In genomic region chr6:154154389-154154967, GRCh38 we compare ENCODE assay signal across 8 cellular contexts.
DNase-seq lines count a peak whose midpoint lies in the region; ATAC-seq and TF ChIP-seq lines count a peak whose summit lies in the region.

No MANE protein-coding gene starts in this region.

- intact Hi-C loops in uterus (cut with DNase I; ENCODE audit: low total_unique reads) = no loop called here

- no peak overlapping the region for H3K4me3 ChIP-seq in HEK293 (ENCODE audit: low read depth, low read length)
- H3K4me3 ChIP-seq in epithelial cell of esophagus (ENCODE audit: low read length) = no peak overlapping the region
- H3K4me3 ChIP-seq in uterus = no peak overlapping the region

- CTCF ChIA-PET in HEK293 (lab: Yijun Ruan, JAX) = interaction anchor here (0.5 to 3.8 kb wide), 44 partner anchors 15 to 1116 kb away, joined by 3 to 53 read pairs (median 4); no protein-coding TSS in a partner anchor

- TF ChIP-seq POLR2A in uterus (IDR thresholded peaks at IDR 0.05) = no peak

- no peaks in the 10 kb centered on the region for H3K9me3 ChIP-seq in HEK293 (ENCODE audit: control insufficient read depth, insufficient read depth, low read depth, low read length)
- no peaks in the 10 kb centered on the region for H3K9me3 ChIP-seq in uterus

- H3K27me3 ChIP-seq in uterus = no peaks in the 10 kb centered on the region

- POLR2A ChIA-PET in HEK293 (lab: Yijun Ruan, JAX) = no interaction called here

- no peaks in the 10 kb centered on the region for H3K4me1 ChIP-seq in HEK293 (ENCODE audit: control insufficient read depth, insufficient read depth, low read length)
- H3K4me1 ChIP-seq in uterus = no peaks in the 10 kb centered on the region

- no peaks in the 10 kb centered on the region for H3K36me3 ChIP-seq in HEK293 (ENCODE audit: control insufficient read depth in 2 of 2, insufficient read depth in 1 of 2, low read length in 2 of 2)
- H3K36me3 ChIP-seq in uterus = no peaks in the 10 kb centered on the region

- peak; percentile 57 for DNase-seq in NCI-H82 treated with DMSO at 0.1 percent for 48 hours (lab: John Stamatoyannopoulos, UW; ENCODE audit: unreplicated experiment)
- peak; percentile 27 to 38 for DNase-seq in activated CD8-positive, alpha-beta memory T cell treated with anti-CD3 and anti-CD28 coated beads for 4 hours (ENCODE audit: low read depth in 2 of 2)
- DNase-seq in epithelial cell of esophagus (ENCODE audit: low read depth) = peak; percentile 74
- DNase-seq in omental fat pad (ENCODE audit: low spot score) = peak; percentile 51
- peak; percentile 37 to 70 for DNase-seq in uterus

- TF ChIP-seq CTCF in C4-2B (conservative IDR thresholded peaks at IDR 0.05) (peak; percentile 78), HEK293 (tag by site-specific recombination; IDR thresholded peaks at IDR 0.05) (peak; percentile 29; the same call in 1 of the 2 replicates), epithelial cell of esophagus (IDR thresholded peaks at IDR 0.05; ENCODE audit: insufficient read depth, low read depth, low read length, missing control alignments) (peak; percentile 66), omental fat pad (IDR thresholded peaks at IDR 0.05) (peak in 2 of 3 donors; percentile 17 to 63), uterus (IDR thresholded peaks at IDR 0.05) (peak; percentile 67 to 92 (median 78))

- H3K27ac ChIP-seq in C4-2B = no peak overlapping the region
- H3K27ac ChIP-seq in HEK293 (ENCODE audit: extremely low read depth, low read depth, low read length) = no peak overlapping the region
- no peak overlapping the region for H3K27ac ChIP-seq in uterus

- ATAC-seq in omental fat pad (ENCODE audit: low FRiP score) = no peak
- no peak for ATAC-seq in GM19452 (IDR thresholded peaks at IDR 0.05; ENCODE audit: unreplicated experiment)

TF ChIP-seq in HEK293, 187 proteins besides CTCF, POLR2A, EP300 and RAD21:
- TF ChIP-seq ZNF2 (tag by site-specific recombination; IDR thresholded peaks at IDR 0.05) (0 out of 2 replicates have a peak, but pooled peaks have one; percentile 26), PRDM6 (tag by site-specific recombination; IDR thresholded peaks at IDR 0.05) (no peak), ZNF24 (tag by site-specific recombination; IDR thresholded peaks at IDR 0.05) (no peak), ZSCAN30 (tag by site-specific recombination; IDR thresholded peaks at IDR 0.05) (0 out of 2 replicates have a peak, but pooled peaks have one; percentile 53), PRDM1 (tag by site-specific recombination; IDR thresholded peaks at IDR 0.05) (no peak), ATF2 (tag by site-specific recombination; IDR thresholded peaks at IDR 0.05; ENCODE audit: low read depth) (no peak), ZBTB11 (tag by site-specific recombination; conservative IDR thresholded peaks at IDR 0.05; ENCODE audit: low read depth) (0 out of 2 replicates have a peak, but pooled peaks have one; percentile 7), HOXA7 (CRISPR knock-in tag; IDR thresholded peaks at IDR 0.05; ENCODE audit: borderline replicate concordance) (no peak), ZNF654 (tag by site-specific recombination; IDR thresholded peaks at IDR 0.05; ENCODE audit: low read depth) (peak; percentile 81), SETDB1 (IDR thresholded peaks at IDR 0.05; ENCODE audit: insufficient read length, low read length) (peak; percentile 99), ZNF623 (tag by site-specific recombination; IDR thresholded peaks at IDR 0.05) (no peak), ZNF292 (tag by site-specific recombination; IDR thresholded peaks at IDR 0.05; ENCODE audit: borderline replicate concordance, low read depth) (no peak), ZNF660 (tag by site-specific recombination; IDR thresholded peaks at IDR 0.05) (peak; percentile 48; the same call in 1 of the 2 replicates), ZNF530 (tag by site-specific recombination; IDR thresholded peaks at IDR 0.05; ENCODE audit: low read depth) (no peak), ZNF223 (tag by site-specific recombination; IDR thresholded peaks at IDR 0.05) (no peak), EGR2 (tag by site-specific recombination; IDR thresholded peaks at IDR 0.05; ENCODE audit: low read depth) (no peak), ZNF514 (tag by site-specific recombination; IDR thresholded peaks at IDR 0.05) (no peak), TRIM28 (IDR thresholded peaks at IDR 0.05; ENCODE audit: borderline replicate concordance, low read length) (peak; percentile 72)
